Comparison of ENCODE assay signal across 12 cellular contexts in genomic region chr4:89101256-89102161, GRCh38. TPM values are rescaled to one million over a fixed set of nuclear protein-coding genes. Genes with fewer than 3 reads are reported as not detected.
DNase-seq lines count a peak whose midpoint lies in the region; ATAC-seq and FAIRE-seq lines count a peak whose summit lies in the region.
"Had no signal": no experiment of that assay in that cellular context is flagged by ENCODE, and none has a peak within 500 bp of the region (broad histone marks: within the 10 kb centered on the region; RNA-seq: fewer than 3 reads in every experiment).

No MANE protein-coding gene starts in this region.

- no peaks in the 10 kb centered on the region for H3K36me3 Mint-ChIP-seq in naive thymus-derived CD8-positive, alpha-beta T cell
- H3K36me3 Mint-ChIP-seq: activated CD8-positive, alpha-beta memory T cell treated with anti-CD3 and anti-CD28 coated beads, Interleukin-2, amount 10 ng/mL, durations not matched to agents 7 days and 5 days had no signal

- DNase-seq in Daoy (ENCODE audit: low read depth) (peak; percentile 25), RCC 7860 (ENCODE audit: low spot score) (peak; percentile 18), NCI-H1092 (lab: John Stamatoyannopoulos, UW) (no peak), HPDE6-E6E7 (ENCODE audit: extremely low spot score) (no peak), middle frontal gyrus (ENCODE audit: extremely low spot score, low spot score) (no peak)
- DNase-seq in naive thymus-derived CD8-positive, alpha-beta T cell: no peak
- DNase-seq: activated CD8-positive, alpha-beta memory T cell treated with anti-CD3 and anti-CD28 coated beads, Interleukin-2, amount 10 ng/mL, durations not matched to agents 7 days and 5 days; endodermal cell; left lung had no signal

- POLR2A ChIA-PET in naive thymus-derived CD8-positive, alpha-beta T cell (lab: Charles Lee): no interaction called here

- peaks cover 2 to 12% (median 3%) of the 10 kb centered on the region in 5 donors for H3K27me3 Mint-ChIP-seq in naive thymus-derived CD8-positive, alpha-beta T cell

- peak overlapping the region in 1 of 10 donors; percentile 27 for H3K27ac Mint-ChIP-seq in naive thymus-derived CD8-positive, alpha-beta T cell
- H3K27ac Mint-ChIP-seq: activated CD8-positive, alpha-beta memory T cell treated with anti-CD3 and anti-CD28 coated beads, Interleukin-2, amount 10 ng/mL, durations not matched to agents 7 days and 5 days; endodermal cell had no signal

- no peak overlapping the region for H3K4me3 Mint-ChIP-seq in naive thymus-derived CD8-positive, alpha-beta T cell
- H3K4me3 Mint-ChIP-seq: activated CD8-positive, alpha-beta memory T cell treated with anti-CD3 and anti-CD28 coated beads, Interleukin-2, amount 10 ng/mL, durations not matched to agents 7 days and 5 days; endodermal cell had no signal

- peaks cover 0 to 6% (median 3%) of the 10 kb centered on the region in 4 donors for H3K4me1 Mint-ChIP-seq in naive thymus-derived CD8-positive, alpha-beta T cell
- H3K4me1 Mint-ChIP-seq: endodermal cell had no signal

- H3K9me3 Mint-ChIP-seq in naive thymus-derived CD8-positive, alpha-beta T cell: peaks cover 0 to 4% (median 0%) of the 10 kb centered on the region in 9 donors

- ATAC-seq in GM19035 (IDR thresholded peaks at IDR 0.05; ENCODE audit: unreplicated experiment): peak; percentile 97
- ATAC-seq in HG02852 (IDR thresholded peaks at IDR 0.05; ENCODE audit: unreplicated experiment): peak; percentile 93
- no peak for ATAC-seq in naive thymus-derived CD8-positive, alpha-beta T cell
- ATAC-seq: activated CD8-positive, alpha-beta memory T cell treated with anti-CD3 and anti-CD28 coated beads, Interleukin-2, amount 10 ng/mL, durations not matched to agents 7 days and 5 days; left lung had no signal

- FAIRE-seq in RCC 7860 (lab: Jason Lieb, UNC): no peak

RNA-seq across cellular contexts. Expression of gene TIGD2, which starts 9.8 kb away (rescaled TPM):
- 3.2 and 5.0 TPM in 2 replicates for total RNA-seq in Daoy (2014; rRNA removed; shearing (Covaris generic))
- total RNA-seq in naive thymus-derived CD8-positive, alpha-beta T cell: 1 to 10 TPM; 7.4 to 8.4 TPM
- 1 to 10 TPM; 3.2 to 4.2 (median 3.3) TPM for polyA plus RNA-seq in naive thymus-derived CD8-positive, alpha-beta T cell

RNA-seq across cellular contexts. Expression of gene FAM13A, which starts 44.5 kb away (rescaled TPM):
- 4.3 and 6.5 TPM in 2 replicates for total RNA-seq in Daoy (2014; rRNA removed; shearing (Covaris generic))
- total RNA-seq in naive thymus-derived CD8-positive, alpha-beta T cell: 1 to 10 TPM; 1.1 to 2.4 TPM
- 1 to 10 TPM in 1 of 3 donors, under 1 TPM in 2; 0.30 to 3.1 (median 0.81) TPM for polyA plus RNA-seq in naive thymus-derived CD8-positive, alpha-beta T cell
- total RNA-seq: OCI-LY7 had no signal

Comparison
In these comparisons a context has a peak if more than half of its experiments do, and no peak if none do; other contexts are left out.
1. DNase-seq: peak in Daoy (single experiment) and RCC 7860 (single experiment); none in NCI-H1092 (single experiment), naive thymus-derived CD8-positive, alpha-beta T cell (0 of 10), HPDE6-E6E7 (single experiment) and middle frontal gyrus (single experiment).
2. ATAC-seq: peak in GM19035 (single experiment) and HG02852 (single experiment); none in naive thymus-derived CD8-positive, alpha-beta T cell (0 of 2).